ENCODE assay signal across 9 cellular contexts in the genomic region with DNA sequence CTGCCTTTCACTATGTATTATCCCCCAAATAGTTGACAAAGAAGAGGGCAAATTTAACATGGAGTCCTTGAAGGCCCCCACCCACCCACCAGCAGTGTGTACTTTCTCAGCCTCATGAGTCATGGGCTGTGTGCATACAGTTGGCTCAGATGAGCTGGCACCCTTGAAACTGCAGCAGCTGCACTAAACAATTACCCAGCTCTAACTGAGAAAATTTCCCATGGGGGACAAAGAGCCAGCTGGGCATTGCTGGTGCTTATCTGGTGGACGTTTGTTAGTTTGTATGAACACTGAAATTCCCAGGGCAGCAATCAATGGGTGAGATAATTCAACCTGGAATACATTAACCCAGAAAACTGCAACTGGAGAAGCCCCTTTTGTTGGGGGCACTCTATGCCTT.
A peak's percentile ranks its signal among the peaks of the same experiment; 100 is the strongest.
DNase-seq lines count a peak whose midpoint lies in the region; ATAC-seq, FAIRE-seq and TF ChIP-seq lines count a peak whose summit lies in the region.
"Had no signal": no experiment of that assay in that cellular context is flagged by ENCODE, and none has a peak within 500 bp of the region (broad histone marks: within the 10 kb centered on the region; RNA-seq: fewer than 3 reads in every experiment).

No MANE protein-coding gene starts in this region.

- H3K4me2 ChIP-seq in HepG2 (ENCODE audit: low read depth, low read length): no peak overlapping the region
- H3K4me2 ChIP-seq: BLaER1 had no signal

- no peak for TF ChIP-seq CTCF in RWPE1 (conservative IDR thresholded peaks at IDR 0.05; ENCODE audit: low read depth)
- TF ChIP-seq CTCF in HepG2 (CRISPR knock-in tag; IDR thresholded peaks at IDR 0.05): no peak

- in situ Hi-C loops in HepG2 (cut with HindIII; ENCODE audit: extremely low pct_ligation_motif_present, low pct_unique_long_range_greater_than_20kb): no loop called here

- DNase-seq in DMS53 treated with DMSO at 0.1 percent for 48 hours (lab: John Stamatoyannopoulos, UW; ENCODE audit: unreplicated experiment): peak; percentile 88
- peak; percentile 72 for DNase-seq in HT1080 (ENCODE audit: low read depth)
- peak; percentile 13 for DNase-seq in RWPE1 (ENCODE audit: low spot score)
- DNase-seq in HepG2 (ENCODE audit: low spot score): no peak
- DNase-seq in OCI-M2 (lab: John Stamatoyannopoulos, UW; ENCODE audit: unreplicated experiment): no peak
- DNase-seq in NCI-H510A treated with DMSO at 0.1 percent for 48 hours (lab: John Stamatoyannopoulos, UW): no peak
- DNase-seq in activated CD4-positive, alpha-beta T cell treated with anti-CD3 and anti-CD28 coated beads, Interleukin-2, amount 50 U/mL, for 48 hours: no peak

- no peaks in the 10 kb centered on the region for H3K27me3 ChIP-seq in HepG2 (ENCODE audit: control insufficient read depth in 1 of 2, insufficient read depth in 2 of 2, low read length in 2 of 2)
- H3K27me3 ChIP-seq: BLaER1 had no signal

- POLR2A ChIA-PET in RWPE1 (lab: Yijun Ruan, JAX; ENCODE audit: low non-redundant PET): no interaction called here
- POLR2A ChIA-PET in HepG2 (lab: Yijun Ruan, JAX): no interaction called here

- H3K79me2 ChIP-seq in HepG2 (ENCODE audit: insufficient read depth, low read length): no peaks in the 10 kb centered on the region

- H4K20me1 ChIP-seq in HepG2 (ENCODE audit: insufficient read depth, low read length): no peaks in the 10 kb centered on the region
- H4K20me1 ChIP-seq: BLaER1 had no signal

- ATAC-seq in HepG2: no peak
- no peak for ATAC-seq in GM21390 (IDR thresholded peaks at IDR 0.05; ENCODE audit: unreplicated experiment)

- intact Hi-C loops in HepG2 (cut with micrococcal nuclease; ENCODE audit: unreplicated experiment): no loop called here

- no peak for FAIRE-seq in HepG2 (lab: Jason Lieb, UNC)

- no peak for TF ChIP-seq RAD21 in HepG2 (CRISPR knock-in tag; IDR thresholded peaks at IDR 0.05)

- H3K27ac ChIP-seq in RWPE1 (no peak overlapping the region), HepG2 (ENCODE audit: extremely low read length, insufficient read depth, low read length) (no peak overlapping the region)
- H3K27ac ChIP-seq: BLaER1 had no signal

- H3K4me3 ChIP-seq in HepG2 (replicated peaks in 1 of 3; ENCODE audit: insufficient read depth in 1 of 3, low read depth in 2 of 3, low read length in 3 of 3): no peak overlapping the region
- H3K4me3 ChIP-seq: BLaER1 had no signal

- H3K4me1 ChIP-seq in HepG2 (ENCODE audit: insufficient read depth, low read length): no peaks in the 10 kb centered on the region

- CTCF ChIA-PET in RWPE1 (lab: Yijun Ruan, JAX) (no interaction called here), HepG2 (lab: Yijun Ruan, JAX; ENCODE audit: low intra/inter-chr PET ratio, low total read pairs) (no interaction called here)

- no peak for TF ChIP-seq EP300 in HepG2 (IDR thresholded peaks at IDR 0.05; ENCODE audit: low read depth in 2 of 2, low read length in 2 of 2)
- no peak for TF ChIP-seq EP300 in HepG2 (CRISPR knock-in tag; IDR thresholded peaks at IDR 0.05; ENCODE audit: borderline replicate concordance)

- no peak overlapping the region for H3K9ac ChIP-seq in HepG2 (ENCODE audit: insufficient read depth, low read depth, low read length)
- H3K9ac ChIP-seq: BLaER1 had no signal

- WGBS in HepG2 (ENCODE audit: low lambda C conversion rate): 0% methylated on average over 1 of the region's 1 CpG

- H2AFZ ChIP-seq in HepG2 (ENCODE audit: low read length): no peak overlapping the region

- TF ChIP-seq POLR2A in HepG2 (IDR thresholded peaks at IDR 0.05; ENCODE audit: insufficient read depth in 1 of 2, low read depth in 2 of 2, low read length in 2 of 2): no peak

- BruUV-seq in HepG2 (replicated peaks; lab: Mats Ljungman, UMichigan): no TSS peak

- no peaks in the 10 kb centered on the region for H3K36me3 ChIP-seq in HepG2 (replicated peaks in 1 of 2; ENCODE audit: control insufficient read depth in 1 of 2, insufficient read depth in 2 of 2, low read length in 2 of 2)
- H3K36me3 ChIP-seq: BLaER1 had no signal

- no peaks in the 10 kb centered on the region for H3K9me3 ChIP-seq in HepG2 (ENCODE audit: low read length)
- H3K9me3 ChIP-seq: BLaER1 had no signal

TF ChIP-seq in HepG2, 621 proteins besides CTCF, POLR2A, EP300 and RAD21:
- TF ChIP-seq ZNF282 (IDR thresholded peaks at IDR 0.05; ENCODE audit: partially characterized antibody) (no peak), NFRKB (IDR thresholded peaks at IDR 0.05) (no peak), SATB2 (CRISPR knock-in tag; IDR thresholded peaks at IDR 0.05) (no peak), JARID2 (CRISPR knock-in tag; IDR thresholded peaks at IDR 0.05; ENCODE audit: insufficient replicate concordance) (no peak), ZNF20 (CRISPR knock-in tag; IDR thresholded peaks at IDR 0.05) (no peak), FOSL2 (CRISPR knock-in tag; IDR thresholded peaks at IDR 0.05) (peak; percentile 58), KLF6 (CRISPR knock-in tag; IDR thresholded peaks at IDR 0.05) (no peak), ZKSCAN8 (CRISPR knock-in tag; IDR thresholded peaks at IDR 0.05; ENCODE audit: borderline replicate concordance) (0 out of 2 replicates have a peak, but pooled peaks have one; percentile 23), REXO4 (CRISPR knock-in tag; IDR thresholded peaks at IDR 0.05; ENCODE audit: borderline replicate concordance) (no peak), ZNF775 (CRISPR knock-in tag; IDR thresholded peaks at IDR 0.05; ENCODE audit: borderline replicate concordance) (no peak)
- TF ChIP-seq, protein P1, sequence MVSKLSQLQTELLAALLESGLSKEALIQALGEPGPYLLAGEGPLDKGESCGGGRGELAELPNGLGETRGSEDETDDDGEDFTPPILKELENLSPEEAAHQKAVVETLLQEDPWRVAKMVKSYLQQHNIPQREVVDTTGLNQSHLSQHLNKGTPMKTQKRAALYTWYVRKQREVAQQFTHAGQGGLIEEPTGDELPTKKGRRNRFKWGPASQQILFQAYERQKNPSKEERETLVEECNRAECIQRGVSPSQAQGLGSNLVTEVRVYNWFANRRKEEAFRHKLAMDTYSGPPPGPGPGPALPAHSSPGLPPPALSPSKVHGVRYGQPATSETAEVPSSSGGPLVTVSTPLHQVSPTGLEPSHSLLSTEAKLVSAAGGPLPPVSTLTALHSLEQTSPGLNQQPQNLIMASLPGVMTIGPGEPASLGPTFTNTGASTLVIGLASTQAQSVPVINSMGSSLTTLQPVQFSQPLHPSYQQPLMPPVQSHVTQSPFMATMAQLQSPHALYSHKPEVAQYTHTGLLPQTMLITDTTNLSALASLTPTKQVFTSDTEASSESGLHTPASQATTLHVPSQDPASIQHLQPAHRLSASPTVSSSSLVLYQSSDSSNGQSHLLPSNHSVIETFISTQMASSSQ (IDR thresholded peaks at IDR 0.05; ENCODE audit: low read depth): no peak
- TF ChIP-seq, protein P1 (CRISPR knock-in tag; IDR thresholded peaks at IDR 0.05; ENCODE audit: borderline replicate concordance): no peak

Comparison
In these comparisons a context has a peak if more than half of its experiments do, and no peak if none do; other contexts are left out.
1. DNase-seq: peak in DMS53 treated with DMSO at 0.1 percent for 48 hours (single experiment), HT1080 (single experiment) and RWPE1 (single experiment); none in HepG2 (single experiment), OCI-M2 (single experiment), NCI-H510A treated with DMSO at 0.1 percent for 48 hours (single experiment) and activated CD4-positive, alpha-beta T cell treated with anti-CD3 and anti-CD28 coated beads, Interleukin-2, amount 50 U/mL, for 48 hours (0 of 2).